In the genomic region with DNA sequence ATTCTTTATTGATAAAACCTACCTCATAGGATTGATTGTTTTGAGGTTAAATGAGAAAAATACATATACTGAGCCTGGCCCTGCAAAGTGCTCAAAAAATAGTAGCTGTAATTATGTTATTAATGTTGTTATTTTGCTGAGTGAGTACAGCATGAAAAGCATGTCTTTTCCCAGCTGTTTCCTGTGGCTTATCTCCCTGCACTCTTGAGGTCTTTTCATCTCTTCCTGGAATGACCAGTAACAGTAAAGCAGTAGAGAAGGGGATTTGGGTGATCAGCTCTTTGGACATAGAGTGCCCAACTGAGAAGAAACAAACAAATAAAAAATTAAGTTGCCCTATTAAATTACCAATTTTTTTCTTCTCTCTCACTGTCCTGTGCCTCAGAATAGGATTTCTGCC, we compare ENCODE assay signal across 17 cellular contexts. TPM values are rescaled to one million over a fixed set of nuclear protein-coding genes. Genes with fewer than 3 reads are reported as not detected.
A peak's percentile ranks its signal among the peaks of the same experiment; 100 is the strongest.
DNase-seq lines count a peak whose midpoint lies in the region; ATAC-seq and TF ChIP-seq lines count a peak whose summit lies in the region.
"Had no signal": no experiment of that assay in that cellular context is flagged by ENCODE, and none has a peak within 500 bp of the region (broad histone marks: within the 10 kb centered on the region; RNA-seq: fewer than 3 reads in every experiment).

No MANE protein-coding gene starts in this region.

- H3K27me3 ChIP-seq in right lobe of liver = no peaks in the 10 kb centered on the region
- H3K27me3 ChIP-seq in smooth muscle cell (ENCODE audit: low read depth) = no peaks in the 10 kb centered on the region
- H3K27me3 ChIP-seq in GM23338 (ENCODE audit: insufficient read depth) = no peaks in the 10 kb centered on the region
- H3K27me3 ChIP-seq: SJSA1, tibial nerve had no signal

- H3K4me1 Mint-ChIP-seq in T-helper 17 cell (peaks cover 21% of the 10 kb centered on the region), GM23338 (peaks cover 13% of the 10 kb centered on the region)
- H3K4me1 Mint-ChIP-seq in activated CD8-positive, alpha-beta memory T cell treated with anti-CD3 and anti-CD28 coated beads, Interleukin-2, amount 10 ng/mL, durations not matched to agents 7 days and 5 days = peaks cover 11% of the 10 kb centered on the region

- peak overlapping the region; percentile 4 for H3K27ac Mint-ChIP-seq in T-helper 17 cell
- H3K27ac Mint-ChIP-seq in activated CD8-positive, alpha-beta memory T cell treated with anti-CD3 and anti-CD28 coated beads, Interleukin-2, amount 10 ng/mL, durations not matched to agents 7 days and 5 days = no peak overlapping the region
- H3K27ac Mint-ChIP-seq in GM23338 = no peak overlapping the region
- H3K27ac Mint-ChIP-seq: B cell had no signal

- H4K20me1 ChIP-seq in smooth muscle cell (ENCODE audit: low read depth) (peaks cover 98% of the 10 kb centered on the region), GM23338 (replicated peaks; ENCODE audit: insufficient read depth) (peaks cover 8% of the 10 kb centered on the region)

- H3K4me1 ChIP-seq in right lobe of liver (peaks cover 0 to 7% (median 0%) of the 10 kb centered on the region in 4 donors), smooth muscle cell (ENCODE audit: low read depth) (peaks cover 22% of the 10 kb centered on the region), GM23338 (ENCODE audit: insufficient read depth) (no peaks in the 10 kb centered on the region)

- H3K4me3 Mint-ChIP-seq in T-helper 17 cell = no peak overlapping the region
- no peak overlapping the region for H3K4me3 Mint-ChIP-seq in activated CD8-positive, alpha-beta memory T cell treated with anti-CD3 and anti-CD28 coated beads, Interleukin-2, amount 10 ng/mL, durations not matched to agents 7 days and 5 days
- H3K4me3 Mint-ChIP-seq in GM23338 = no peak overlapping the region
- H3K4me3 Mint-ChIP-seq: B cell had no signal

- H3K79me2 ChIP-seq in smooth muscle cell (ENCODE audit: low read depth) (peaks cover 97% of the 10 kb centered on the region), GM23338 (replicated peaks; ENCODE audit: insufficient read depth) (peaks cover 40% of the 10 kb centered on the region)

- peak overlapping the region; percentile 29 for H3K9ac ChIP-seq in smooth muscle cell (ENCODE audit: low read depth)
- H3K9ac ChIP-seq: parathyroid adenoma had no signal

- H3K9me2 ChIP-seq in GM23338 (ENCODE audit: insufficient read depth) = no peaks in the 10 kb centered on the region

- ATAC-seq in T-helper 17 cell (no peak), right lobe of liver (peak in 3 of 4 donors; percentile 33 to 60 (median 53)), GM23338 (no peak)
- no peak for ATAC-seq in activated CD8-positive, alpha-beta memory T cell treated with anti-CD3 and anti-CD28 coated beads, Interleukin-2, amount 10 ng/mL, durations not matched to agents 7 days and 5 days

- CTCF ChIA-PET in activated CD8-positive, alpha-beta memory T cell treated with anti-CD3 and anti-CD28 coated beads, Interleukin-2, amount 10 ng/mL, durations not matched to agents 7 days and 5 days (lab: Charles Lee) = interaction anchor here (1.6 kb wide), 1 partner anchor 224 kb away, joined by 4 read pairs; no protein-coding TSS in a partner anchor

- no peaks in the 10 kb centered on the region for H3K9me3 Mint-ChIP-seq in activated CD8-positive, alpha-beta memory T cell treated with anti-CD3 and anti-CD28 coated beads, Interleukin-2, amount 10 ng/mL, durations not matched to agents 7 days and 5 days (ENCODE audit: low read depth)
- no peaks in the 10 kb centered on the region for H3K9me3 Mint-ChIP-seq in GM23338

- H3K36me3 Mint-ChIP-seq in T-helper 17 cell (ENCODE audit: low read depth) (peaks cover 4% of the 10 kb centered on the region), GM23338 (ENCODE audit: low read depth) (no peaks in the 10 kb centered on the region; the same call in 2 of the 3 replicates)
- peaks cover 21% of the 10 kb centered on the region for H3K36me3 Mint-ChIP-seq in activated CD8-positive, alpha-beta memory T cell treated with anti-CD3 and anti-CD28 coated beads, Interleukin-2, amount 10 ng/mL, durations not matched to agents 7 days and 5 days

- no peak for DNase-seq in T-helper 17 cell
- DNase-seq in dermis blood vessel endothelial cell = peak; percentile 78
- DNase-seq in right lobe of liver = no peak
- no peak for DNase-seq in smooth muscle cell (lab: John Stamatoyannopoulos, UW; ENCODE audit: unreplicated experiment)
- DNase-seq in activated CD8-positive, alpha-beta memory T cell treated with anti-CD3 and anti-CD28 coated beads, Interleukin-2, amount 10 ng/mL, durations not matched to agents 7 days and 5 days = no peak
- no peak for DNase-seq in GM23338 (ENCODE audit: low spot score)
- no peak for DNase-seq in NCI-H2107 (lab: John Stamatoyannopoulos, UW)
- DNase-seq: activated CD4-positive, alpha-beta T cell treated with anti-CD3 and anti-CD28 coated beads for 48 hours; activated naive CD4-positive, alpha-beta T cell treated with Interleukin-2 at 50 U/mL for 16 hours; kidney glomerular epithelial cell; NCI-H1092; NCI-H526; stimulated activated CD4-positive, alpha-beta T cell treated with anti-CD3 and anti-CD28 coated beads, Interleukin-12 subunit alpha, Interleukin-12 subunit beta, amount 100 ng/mL, for 4 hours had no signal

- H3K27me3 Mint-ChIP-seq in T-helper 17 cell (no peaks in the 10 kb centered on the region), GM23338 (ENCODE audit: insufficient read depth, low read depth, poor library complexity) (peaks cover 5% of the 10 kb centered on the region)
- H3K27me3 Mint-ChIP-seq in activated CD8-positive, alpha-beta memory T cell treated with anti-CD3 and anti-CD28 coated beads, Interleukin-2, amount 10 ng/mL, durations not matched to agents 7 days and 5 days = no peaks in the 10 kb centered on the region
- H3K27me3 Mint-ChIP-seq: B cell had no signal

- H3K4me2 ChIP-seq in smooth muscle cell (peak overlapping the region; percentile 73), GM23338 (no peak overlapping the region)

- TF ChIP-seq CTCF in right lobe of liver (IDR thresholded peaks at IDR 0.05) = no peak
- no peak for TF ChIP-seq CTCF in smooth muscle cell (IDR thresholded peaks at IDR 0.05; ENCODE audit: borderline replicate concordance, insufficient read depth, poor library complexity, severe bottlenecking)
- no peak for TF ChIP-seq CTCF in GM23338 (conservative IDR thresholded peaks at IDR 0.05; ENCODE audit: low read depth in 2 of 2)

- H3K4me3 ChIP-seq in right lobe of liver (no peak overlapping the region), smooth muscle cell (peak overlapping the region; percentile 22), GM23338 (no peak overlapping the region)
- H3K4me3 ChIP-seq: SJSA1, tibial nerve had no signal

- H3K27ac ChIP-seq in right lobe of liver (no peak overlapping the region), smooth muscle cell (ENCODE audit: low read depth) (peak overlapping the region; percentile 79), GM23338 (ENCODE audit: low read depth) (no peak overlapping the region)
- H3K27ac ChIP-seq: parathyroid adenoma had no signal

- TF ChIP-seq POLR2A in right lobe of liver (IDR thresholded peaks at IDR 0.05) = no peak

- H3K9me3 ChIP-seq in T-helper 17 cell (ENCODE audit: control insufficient read depth, low read length, poor library complexity, severe bottlenecking) (no peaks in the 10 kb centered on the region), right lobe of liver (no peaks in the 10 kb centered on the region), smooth muscle cell (replicated peaks; ENCODE audit: low read depth) (no peaks in the 10 kb centered on the region)
- H3K9me3 ChIP-seq: SJSA1, tibial nerve had no signal

- H3K36me3 ChIP-seq in right lobe of liver (no peaks in the 10 kb centered on the region), smooth muscle cell (ENCODE audit: low read depth) (no peaks in the 10 kb centered on the region), GM23338 (ENCODE audit: insufficient read depth) (peaks cover 4% of the 10 kb centered on the region; the same call in 1 of the 2 replicates)

- no peak overlapping the region for H2AFZ ChIP-seq in smooth muscle cell (ENCODE audit: low read depth)
- no peak overlapping the region for H2AFZ ChIP-seq in GM23338
- H2AFZ ChIP-seq: parathyroid adenoma had no signal

- peaks cover 24% of the 10 kb centered on the region for H3F3A ChIP-seq in smooth muscle cell (ENCODE audit: low read depth)
- H3F3A ChIP-seq in GM23338 (replicated peaks; ENCODE audit: low read depth) = no peaks in the 10 kb centered on the region

- intact Hi-C loops in right lobe of liver (cut with DNase I) = no loop called here

TF ChIP-seq in GM23338, 12 proteins besides CTCF, POLR2A, EP300 and RAD21 (continues in another document):
- TF ChIP-seq, protein P1, sequence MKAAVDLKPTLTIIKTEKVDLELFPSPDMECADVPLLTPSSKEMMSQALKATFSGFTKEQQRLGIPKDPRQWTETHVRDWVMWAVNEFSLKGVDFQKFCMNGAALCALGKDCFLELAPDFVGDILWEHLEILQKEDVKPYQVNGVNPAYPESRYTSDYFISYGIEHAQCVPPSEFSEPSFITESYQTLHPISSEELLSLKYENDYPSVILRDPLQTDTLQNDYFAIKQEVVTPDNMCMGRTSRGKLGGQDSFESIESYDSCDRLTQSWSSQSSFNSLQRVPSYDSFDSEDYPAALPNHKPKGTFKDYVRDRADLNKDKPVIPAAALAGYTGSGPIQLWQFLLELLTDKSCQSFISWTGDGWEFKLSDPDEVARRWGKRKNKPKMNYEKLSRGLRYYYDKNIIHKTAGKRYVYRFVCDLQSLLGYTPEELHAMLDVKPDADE (IDR thresholded peaks at IDR 0.05) = no peak
- no peak for TF ChIP-seq STAT1 (IDR thresholded peaks at IDR 0.05; ENCODE audit: unreplicated experiment)

RNA-seq across cellular contexts. Expression of gene NFAT5, which starts 53.7 kb away (rescaled TPM):
- total RNA-seq in T-helper 17 cell (10 to 100 TPM; 35.6 to 43.3 TPM), dermis blood vessel endothelial cell (30.5 and 46.1 TPM in 2 replicates), right lobe of liver (10 to 100 TPM; 10.3 to 19.6 (median 14.8) TPM), smooth muscle cell (33.5 and 44.3 TPM in 2 replicates)
- polyA plus RNA-seq in smooth muscle cell (4.2 and 10.0 TPM in 2 replicates), GM23338 (2016; fragmentation: Nextera tagmentation; extraction: Ambion mirVana) (10.6 and 12.6 TPM in 2 replicates)
- total RNA-seq in activated CD8-positive, alpha-beta memory T cell treated with anti-CD3 and anti-CD28 coated beads, Interleukin-2, amount 10 ng/mL, durations not matched to agents 7 days and 5 days = 10 to 100 TPM; 28.7 to 36.8 TPM
- total RNA-seq in GM23338 (2014; rRNA removed; shearing (Covaris generic)) = 27.0 and 31.9 TPM in 2 replicates

Comparison
In these comparisons a context has a peak if more than half of its experiments do, and no peak if none do; other contexts are left out.
1. ATAC-seq: peak in right lobe of liver (3 of 4); none in T-helper 17 cell (single experiment), activated CD8-positive, alpha-beta memory T cell treated with anti-CD3 and anti-CD28 coated beads, Interleukin-2, amount 10 ng/mL, durations not matched to agents 7 days and 5 days (single experiment) and GM23338 (single experiment).